ENCODE assay signal across 14 cellular contexts in genomic region chr7:48781783-48782182, GRCh38.
DNase-seq lines count a peak whose midpoint lies in the region; ATAC-seq and TF ChIP-seq lines count a peak whose summit lies in the region.
"Had no signal": no experiment of that assay in that cellular context is flagged by ENCODE, and none has a peak within 500 bp of the region (broad histone marks: within the 10 kb centered on the region; RNA-seq: fewer than 3 reads in every experiment).

No MANE protein-coding gene starts in this region.

- H3K36me3 ChIP-seq in RWPE2 (ENCODE audit: low read depth) (no peaks in the 10 kb centered on the region), BE2C (no peaks in the 10 kb centered on the region)
- H3K36me3 ChIP-seq: right lobe of liver had no signal

- ATAC-seq in RWPE2 (ENCODE audit: low read depth) (peak; percentile 50; the same call in 1 of the 3 replicates), foreskin keratinocyte (peak; percentile 43), GM19351 (IDR thresholded peaks at IDR 0.05; ENCODE audit: unreplicated experiment) (no peak), HG03039 (IDR thresholded peaks at IDR 0.05; ENCODE audit: unreplicated experiment) (no peak)
- ATAC-seq: right lobe of liver; stimulated activated naive B cell treated with anti-CD40 and anti-IgM and Interleukin-4, amounts not matched to agents 10 μg/mL and 1 μg/mL and 100 μg/mL, for 72 hours had no signal

- DNase-seq in GM12865 (ENCODE audit: low read depth) (peak; percentile 1), M059J (ENCODE audit: low read depth) (peak; percentile 3), RWPE2 (ENCODE audit: low spot score) (no peak), foreskin keratinocyte (peak; percentile 12 to 51), BE2C (no peak)
- DNase-seq: activated CD4-positive, alpha-beta T cell treated with anti-CD3 and anti-CD28 coated beads for 48 hours; amygdala; CD4-positive, alpha-beta T cell; Kasumi-1; NCI-H2171; right lobe of liver; stimulated activated naive B cell treated with anti-CD40 and anti-IgM and Interleukin-4, amounts not matched to agents 10 μg/mL and 1 μg/mL and 100 μg/mL, for 72 hours had no signal

- H3K4me1 ChIP-seq in RWPE2 (ENCODE audit: insufficient read depth, poor library complexity, severe bottlenecking) = no peaks in the 10 kb centered on the region
- no peaks in the 10 kb centered on the region for H3K4me1 ChIP-seq in foreskin keratinocyte
- no peaks in the 10 kb centered on the region for H3K4me1 ChIP-seq in BE2C
- H3K4me1 ChIP-seq: right lobe of liver had no signal

- H3K27me3 ChIP-seq in RWPE2 (ENCODE audit: insufficient read depth, poor library complexity, severe bottlenecking) (peaks cover 3% of the 10 kb centered on the region), foreskin keratinocyte (no peaks in the 10 kb centered on the region), BE2C (no peaks in the 10 kb centered on the region)
- H3K27me3 ChIP-seq: right lobe of liver had no signal

- no peak overlapping the region for H3K27ac ChIP-seq in RWPE2 (ENCODE audit: poor library complexity, severe bottlenecking)
- no peak overlapping the region for H3K27ac ChIP-seq in foreskin keratinocyte
- H3K27ac ChIP-seq: right lobe of liver had no signal

- H3K4me3 ChIP-seq in GM12865 (ENCODE audit: low read depth, low read length) (no peak overlapping the region), RWPE2 (ENCODE audit: severe bottlenecking) (no peak overlapping the region), BE2C (ENCODE audit: low read depth, low read length) (no peak overlapping the region)
- H3K4me3 ChIP-seq: right lobe of liver had no signal

- H3K9me3 ChIP-seq in RWPE2 (ENCODE audit: severe bottlenecking) (no peaks in the 10 kb centered on the region), BE2C (no peaks in the 10 kb centered on the region)
- H3K9me3 ChIP-seq: right lobe of liver had no signal

- TF ChIP-seq CTCF in GM12865 (IDR thresholded peaks at IDR 0.05; ENCODE audit: insufficient read depth, low read depth, low read length, missing control alignments) (no peak), RWPE2 (IDR thresholded peaks at IDR 0.05; ENCODE audit: poor library complexity, severe bottlenecking) (no peak), foreskin keratinocyte (conservative IDR thresholded peaks at IDR 0.05) (no peak), BE2C (IDR thresholded peaks at IDR 0.05; ENCODE audit: low read depth, low read length) (no peak)

Comparison
In these comparisons a context has a peak if more than half of its experiments do, and no peak if none do; other contexts are left out.
1. DNase-seq: peak in GM12865 (single experiment), M059J (single experiment) and foreskin keratinocyte (2 of 2); none in RWPE2 (single experiment) and BE2C (single experiment).
2. ATAC-seq: peak in RWPE2 (single experiment) and foreskin keratinocyte (single experiment); none in GM19351 (single experiment) and HG03039 (single experiment).